ENCODE assay signal across 1 cellular context in the genomic region with DNA sequence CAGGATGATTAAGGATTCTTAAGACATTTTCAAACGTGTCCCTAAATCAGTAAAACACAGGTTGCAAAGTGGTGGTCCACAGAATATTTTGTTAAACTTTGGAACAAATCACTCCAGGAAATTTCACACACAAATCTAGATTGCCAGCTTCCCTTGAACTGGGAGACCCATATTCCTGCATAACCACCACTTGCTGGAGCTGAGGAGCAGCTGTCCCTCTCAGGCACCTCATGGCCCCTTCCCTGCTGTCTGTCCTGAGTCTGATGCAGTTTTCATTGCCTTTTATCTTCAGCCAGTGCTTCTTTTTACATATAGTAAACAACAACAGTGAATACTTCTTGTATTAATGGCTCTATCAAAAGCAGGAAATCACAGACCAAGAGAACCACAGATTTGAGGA.
TF ChIP-seq lines count a peak whose summit lies in the region.

No MANE protein-coding gene starts in this region.

TF ChIP-seq in K562, 482 proteins besides CTCF, POLR2A, EP300 and RAD21:
- TF ChIP-seq RBM22 (IDR thresholded peaks at IDR 0.05; ENCODE audit: low read depth, low read length, poor library complexity, severe bottlenecking) (peak; percentile 72), ZNF586 (CRISPR knock-in tag; conservative IDR thresholded peaks at IDR 0.05) (no peak)
- TF ChIP-seq, protein P1, sequence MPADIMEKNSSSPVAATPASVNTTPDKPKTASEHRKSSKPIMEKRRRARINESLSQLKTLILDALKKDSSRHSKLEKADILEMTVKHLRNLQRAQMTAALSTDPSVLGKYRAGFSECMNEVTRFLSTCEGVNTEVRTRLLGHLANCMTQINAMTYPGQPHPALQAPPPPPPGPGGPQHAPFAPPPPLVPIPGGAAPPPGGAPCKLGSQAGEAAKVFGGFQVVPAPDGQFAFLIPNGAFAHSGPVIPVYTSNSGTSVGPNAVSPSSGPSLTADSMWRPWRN (IDR thresholded peaks at IDR 0.05; ENCODE audit: low read depth), result no peak
